1 cellular context compared by ENCODE assay signal in the genomic region with DNA sequence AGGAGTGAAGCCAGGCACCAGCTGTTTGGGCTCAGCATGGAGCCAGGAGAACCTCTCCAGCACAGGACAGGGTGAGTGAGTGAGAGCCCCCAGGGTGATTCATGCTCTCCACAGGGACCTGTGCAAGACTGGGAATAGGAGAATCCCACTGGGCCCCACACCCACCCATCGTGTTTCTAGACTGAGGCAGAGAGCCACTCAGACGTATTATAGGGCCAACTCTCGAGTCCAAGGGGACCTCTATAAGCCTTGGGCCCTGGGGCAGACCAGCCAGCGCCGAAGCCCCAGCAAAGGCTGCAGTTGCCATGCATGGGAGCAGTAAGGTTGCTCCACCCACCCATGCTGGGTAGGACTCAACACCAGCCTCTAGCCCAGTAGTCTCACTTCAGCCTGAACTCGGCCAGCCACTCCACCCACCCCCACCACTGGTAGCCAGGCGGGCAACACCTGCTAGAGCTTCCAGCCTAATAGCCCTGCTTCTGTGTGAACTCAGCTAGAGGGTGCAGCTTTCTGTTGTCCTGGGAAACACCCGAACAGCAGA.
TF ChIP-seq lines count a peak whose summit lies in the region.

No MANE protein-coding gene starts in this region.

TF ChIP-seq in K562, 482 proteins besides CTCF, POLR2A, EP300 and RAD21:
- TF ChIP-seq CCNT2 (IDR thresholded peaks at IDR 0.05; ENCODE audit: borderline replicate concordance, extremely low read depth, insufficient read length, low read depth, low read length) (no peak), CREM (IDR thresholded peaks at IDR 0.05; ENCODE audit: low read depth) (no peak), POLR2AphosphoS2 (IDR thresholded peaks at IDR 0.05; ENCODE audit: low read length) (no peak), U2AF1 (optimal IDR thresholded peaks at IDR 0.05; ENCODE audit: low read depth, low read length) (no peak), KDM5B (IDR thresholded peaks at IDR 0.05; ENCODE audit: insufficient replicate concordance, low read depth, low read length) (no peak), ZNF655 (CRISPR knock-in tag; IDR thresholded peaks at IDR 0.05) (no peak), MYC (IDR thresholded peaks at IDR 0.05; ENCODE audit: low read depth, low read length) (no peak), MYC (CRISPR knock-in tag; IDR thresholded peaks at IDR 0.05; ENCODE audit: borderline replicate concordance, low read depth) (no peak), CREBBP (IDR thresholded peaks at IDR 0.05; ENCODE audit: low read depth, low read length) (no peak), NFIX (CRISPR knock-in tag; IDR thresholded peaks at IDR 0.05; ENCODE audit: low read depth) (no peak), ZNF785 (CRISPR knock-in tag; IDR thresholded peaks at IDR 0.05) (no peak), NR3C1 (CRISPR knock-in tag; IDR thresholded peaks at IDR 0.05) (no peak), LEF1 (IDR thresholded peaks at IDR 0.05) (no peak), RUNX1 (IDR thresholded peaks at IDR 0.05; ENCODE audit: low read depth) (no peak), USF2 (CRISPR knock-in tag; IDR thresholded peaks at IDR 0.05) (no peak), TRIM25 (IDR thresholded peaks at IDR 0.05; ENCODE audit: borderline replicate concordance) (no peak)
- TF ChIP-seq, protein P1, sequence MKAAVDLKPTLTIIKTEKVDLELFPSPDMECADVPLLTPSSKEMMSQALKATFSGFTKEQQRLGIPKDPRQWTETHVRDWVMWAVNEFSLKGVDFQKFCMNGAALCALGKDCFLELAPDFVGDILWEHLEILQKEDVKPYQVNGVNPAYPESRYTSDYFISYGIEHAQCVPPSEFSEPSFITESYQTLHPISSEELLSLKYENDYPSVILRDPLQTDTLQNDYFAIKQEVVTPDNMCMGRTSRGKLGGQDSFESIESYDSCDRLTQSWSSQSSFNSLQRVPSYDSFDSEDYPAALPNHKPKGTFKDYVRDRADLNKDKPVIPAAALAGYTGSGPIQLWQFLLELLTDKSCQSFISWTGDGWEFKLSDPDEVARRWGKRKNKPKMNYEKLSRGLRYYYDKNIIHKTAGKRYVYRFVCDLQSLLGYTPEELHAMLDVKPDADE (conservative IDR thresholded peaks at IDR 0.05; ENCODE audit: control insufficient read depth, low read depth, low read length), result no peak
